ENCODE assay signal across 10 cellular contexts in genomic region chrX:67789536-67789935, GRCh38.
"Had no signal": no experiment of that assay in that cellular context is flagged by ENCODE, and none has a peak within 500 bp of the region (broad histone marks: within the 10 kb centered on the region; RNA-seq: fewer than 3 reads in every experiment).

No MANE protein-coding gene starts in this region.

- ATAC-seq: HCT116, HepG2 had no signal

- H3K4me3 ChIP-seq: GM23248, HAP-1 had no signal

- DNase-seq: GM23248, GOT3, H7, HFFc6, KBM-7 had no signal

- H3K27ac ChIP-seq: GM23248, HL-60, KMS-11 had no signal
